ENCODE assay signal across 8 cellular contexts in the genomic region with DNA sequence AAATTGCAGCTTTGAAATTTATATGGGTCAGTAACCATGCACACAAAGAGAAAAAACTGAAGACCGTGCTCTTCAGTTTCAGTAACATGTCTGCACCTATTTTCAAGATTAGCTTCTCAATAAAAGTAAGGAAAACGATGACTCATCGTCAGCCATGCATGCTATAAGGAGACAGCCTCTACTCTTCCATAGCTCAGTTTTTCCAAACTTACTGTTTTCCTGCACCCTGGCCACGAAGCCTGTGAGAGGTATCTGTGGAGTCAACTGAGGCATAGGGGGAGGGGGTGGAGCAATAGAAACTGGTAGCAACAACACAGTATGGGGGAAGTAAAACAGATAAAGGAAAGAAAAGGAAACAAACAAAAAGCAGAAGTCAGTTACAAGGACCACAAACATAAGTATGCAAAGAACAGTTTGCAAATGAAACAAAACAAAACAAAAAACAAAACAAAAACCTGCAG. TPM values are rescaled to one million over a fixed set of nuclear protein-coding genes. Genes with fewer than 3 reads are reported as not detected.
DNase-seq lines count a peak whose midpoint lies in the region; ATAC-seq and TF ChIP-seq lines count a peak whose summit lies in the region.

No MANE protein-coding gene starts in this region.

- BruUV-seq in Caco-2 (replicated peaks; lab: Mats Ljungman, UMichigan) = no TSS peak

- ATAC-seq in HG03442 (IDR thresholded peaks at IDR 0.05; ENCODE audit: unreplicated experiment) (peak; percentile 93), naive B cell (ENCODE audit: low read depth in 2 of 2) (peak; percentile 99 to 100)

- CTCF ChIA-PET in Caco-2 (lab: Charles Lee) = interaction anchor here (0.6 kb wide), 1 partner anchor 127 kb away, joined by 4 read pairs; no protein-coding TSS in a partner anchor
- CTCF ChIA-PET in activated CD4-positive, alpha-beta memory T cell treated with anti-CD3 and anti-CD28 coated beads, Interleukin-2, amount 10 ng/mL, durations not matched to agents 7 days and 5 days (lab: Charles Lee) = interaction anchor here (1.3 to 2.2 kb wide), 2 partner anchors 29 to 126 kb away, joined by 5 to 7 read pairs; no protein-coding TSS in a partner anchor

- POLR2A ChIA-PET in Caco-2 (lab: Charles Lee) = interaction anchor here (0.6 kb wide), 1 partner anchor 17 kb away, joined by 3 read pairs; no protein-coding TSS in a partner anchor
- POLR2A ChIA-PET in activated CD4-positive, alpha-beta memory T cell treated with anti-CD3 and anti-CD28 coated beads, Interleukin-2, amount 10 ng/mL, durations not matched to agents 7 days and 5 days (lab: Charles Lee) = interaction anchor here (2.7 kb wide), 1 partner anchor 16 kb away, joined by 13 read pairs; no protein-coding TSS in a partner anchor

- H3K27ac Mint-ChIP-seq in Caco-2 (ENCODE audit: unreplicated experiment) = peak overlapping the region; percentile 1
- H3K27ac Mint-ChIP-seq in activated CD4-positive, alpha-beta memory T cell treated with anti-CD3 and anti-CD28 coated beads, Interleukin-2, amount 10 ng/mL, durations not matched to agents 7 days and 5 days = peak overlapping the region; percentile 1
- peak overlapping the region in 4 of 6 donors; percentile 16 to 76 (median 66) for H3K27ac Mint-ChIP-seq in naive B cell

- H3K9me3 Mint-ChIP-seq in Caco-2 (ENCODE audit: unreplicated experiment) (no peaks in the 10 kb centered on the region), naive B cell (no peaks in the 10 kb centered on the region)
- H3K9me3 Mint-ChIP-seq in activated CD4-positive, alpha-beta memory T cell treated with anti-CD3 and anti-CD28 coated beads, Interleukin-2, amount 10 ng/mL, durations not matched to agents 7 days and 5 days = no peaks in the 10 kb centered on the region

- H3K4me1 ChIP-seq in Caco-2 (peaks cover 4% of the 10 kb centered on the region; the same call in 1 of the 2 replicates), right atrium auricular region (no peaks in the 10 kb centered on the region)

- intact Hi-C loops in Caco-2 (cut with micrococcal nuclease; ENCODE audit: unreplicated experiment) = no loop called here

- no peak for DNase-seq in Caco-2
- DNase-seq in GM20000 (ENCODE audit: low spot score) = peak; percentile 48
- no peak for DNase-seq in activated CD4-positive, alpha-beta memory T cell treated with anti-CD3 and anti-CD28 coated beads, Interleukin-2, amount 10 ng/mL, durations not matched to agents 7 days and 5 days
- peak; percentile 41 for DNase-seq in naive B cell
- no peak for DNase-seq in cerebellar cortex (ENCODE audit: low spot score)
- DNase-seq in medulla oblongata (ENCODE audit: extremely low spot score) = no peak
- DNase-seq in right atrium auricular region (ENCODE audit: low spot score) = no peak

- H3K27me3 Mint-ChIP-seq in Caco-2 (ENCODE audit: insufficient read depth, unreplicated experiment) (no peaks in the 10 kb centered on the region), naive B cell (no peaks in the 10 kb centered on the region)
- no peaks in the 10 kb centered on the region for H3K27me3 Mint-ChIP-seq in activated CD4-positive, alpha-beta memory T cell treated with anti-CD3 and anti-CD28 coated beads, Interleukin-2, amount 10 ng/mL, durations not matched to agents 7 days and 5 days

- H3K36me3 ChIP-seq in Caco-2 (ENCODE audit: control insufficient read depth, insufficient read depth, low read length) (no peaks in the 10 kb centered on the region), right atrium auricular region (peaks cover 5% of the 10 kb centered on the region)

- H3K4me1 Mint-ChIP-seq in Caco-2 (ENCODE audit: low read depth, unreplicated experiment) (peaks cover 12% of the 10 kb centered on the region), naive B cell (peaks cover 6 to 7% (median 6%) of the 10 kb centered on the region in 3 donors)
- peaks cover 20% of the 10 kb centered on the region for H3K4me1 Mint-ChIP-seq in activated CD4-positive, alpha-beta memory T cell treated with anti-CD3 and anti-CD28 coated beads, Interleukin-2, amount 10 ng/mL, durations not matched to agents 7 days and 5 days

- H3K27me3 ChIP-seq in Caco-2 (replicated peaks; ENCODE audit: control insufficient read depth, insufficient read depth, low read length) (no peaks in the 10 kb centered on the region), right atrium auricular region (no peaks in the 10 kb centered on the region)

- no peak overlapping the region for H3K27ac ChIP-seq in right atrium auricular region

- no peaks in the 10 kb centered on the region for H3K9me3 ChIP-seq in Caco-2
- H3K9me3 ChIP-seq in right atrium auricular region = no peaks in the 10 kb centered on the region

- H3K4me3 Mint-ChIP-seq in Caco-2 (ENCODE audit: unreplicated experiment) (no peak overlapping the region), naive B cell (peak overlapping the region in 5 of 8 donors; percentile 2 to 61 (median 44))
- H3K4me3 Mint-ChIP-seq in activated CD4-positive, alpha-beta memory T cell treated with anti-CD3 and anti-CD28 coated beads, Interleukin-2, amount 10 ng/mL, durations not matched to agents 7 days and 5 days = no peak overlapping the region

- no peak overlapping the region for H3K4me3 ChIP-seq in Caco-2 (ENCODE audit: low read depth, low read length)
- no peak overlapping the region for H3K4me3 ChIP-seq in right atrium auricular region

- H3K36me3 Mint-ChIP-seq in Caco-2 (ENCODE audit: insufficient read depth, unreplicated experiment) (peaks cover 29% of the 10 kb centered on the region), naive B cell (peaks cover 0 to 7% of the 10 kb centered on the region in 2 donors)
- H3K36me3 Mint-ChIP-seq in activated CD4-positive, alpha-beta memory T cell treated with anti-CD3 and anti-CD28 coated beads, Interleukin-2, amount 10 ng/mL, durations not matched to agents 7 days and 5 days (ENCODE audit: low read depth) = peaks cover 50% of the 10 kb centered on the region

- TF ChIP-seq CTCF in Caco-2 (IDR thresholded peaks at IDR 0.05; ENCODE audit: insufficient read depth in 1 of 2, low read depth in 1 of 2, low read length in 1 of 2, severe bottlenecking in 1 of 2, unreplicated experiment in 1 of 2) (no peak), GM20000 (IDR thresholded peaks at IDR 0.05; ENCODE audit: extremely low read depth, missing control alignments) (no peak), right atrium auricular region (IDR thresholded peaks at IDR 0.05) (no peak)

RNA-seq across cellular contexts. Expression of a gene that starts 58.0 kb away (rescaled TPM):
- total RNA-seq in Caco-2 (2022) = 22.4 and 24.9 TPM in 2 replicates
- total RNA-seq in activated CD4-positive, alpha-beta memory T cell treated with anti-CD3 and anti-CD28 coated beads, Interleukin-2, amount 10 ng/mL, durations not matched to agents 7 days and 5 days = 10 to 100 TPM; 10.7 to 12.9 TPM
- polyA plus RNA-seq in naive B cell (ENCODE audit: low read depth in 6 of 6) = 1 to 10 TPM in 5 of 6 donors, not detected in 1; 2.5 to 6.0 (median 2.6) TPM
- 1 to 10 TPM; 2.8 to 4.7 TPM for total RNA-seq in right atrium auricular region

Comparison
In these comparisons a context has a peak if more than half of its experiments do, and no peak if none do; other contexts are left out.
1. DNase-seq: peak in GM20000 (single experiment) and naive B cell (single experiment); none in Caco-2 (0 of 2), activated CD4-positive, alpha-beta memory T cell treated with anti-CD3 and anti-CD28 coated beads, Interleukin-2, amount 10 ng/mL, durations not matched to agents 7 days and 5 days (single experiment), cerebellar cortex (single experiment), medulla oblongata (single experiment) and right atrium auricular region (single experiment).
2. H3K27ac Mint-ChIP-seq: peak in every context shown above with its lines; median percentile 66 in naive B cell; 1 in Caco-2; 1 in activated CD4-positive, alpha-beta memory T cell treated with anti-CD3 and anti-CD28 coated beads, Interleukin-2, amount 10 ng/mL, durations not matched to agents 7 days and 5 days.
3. H3K4me3 Mint-ChIP-seq: peak in naive B cell (5 of 8); none in Caco-2 (single experiment) and activated CD4-positive, alpha-beta memory T cell treated with anti-CD3 and anti-CD28 coated beads, Interleukin-2, amount 10 ng/mL, durations not matched to agents 7 days and 5 days (single experiment).